In the genomic region with DNA sequence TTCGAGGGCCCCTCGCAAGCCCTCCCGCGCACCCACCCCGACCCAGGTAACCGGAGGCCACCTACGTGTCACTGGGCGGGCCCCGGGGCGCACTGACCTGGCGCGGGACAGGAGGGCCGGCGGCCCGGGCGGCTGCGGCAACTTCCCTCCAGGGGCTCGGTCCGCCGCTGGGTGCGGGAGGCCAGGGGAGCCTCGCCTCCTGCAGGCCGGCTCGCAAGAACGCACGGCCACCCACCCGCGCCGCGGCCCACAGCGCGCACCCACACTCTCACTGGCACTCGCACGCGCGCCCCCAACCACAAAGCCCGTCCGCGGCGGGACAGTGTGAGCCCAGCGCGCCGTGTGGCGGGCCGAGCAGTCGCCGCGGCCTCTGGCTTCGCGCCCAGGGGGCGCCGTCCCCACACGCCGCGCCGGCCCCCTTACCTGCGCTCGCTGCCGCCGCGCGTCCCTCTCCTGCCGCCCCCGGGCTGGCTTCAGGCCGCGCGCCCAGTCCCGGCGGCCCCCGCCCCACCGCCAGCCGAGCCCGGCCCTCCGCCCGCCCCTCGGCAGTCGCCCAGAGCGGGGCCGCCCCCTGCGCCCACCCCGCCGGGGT, we compare ENCODE assay signal across 9 cellular contexts. TPM values are rescaled to one million over a fixed set of nuclear protein-coding genes. Genes with fewer than 3 reads are reported as not detected.
DNase-seq lines count a peak whose midpoint lies in the region; ATAC-seq and TF ChIP-seq lines count a peak whose summit lies in the region.
"Had no signal": no experiment of that assay in that cellular context is flagged by ENCODE, and none has a peak within 500 bp of the region (broad histone marks: within the 10 kb centered on the region; RNA-seq: fewer than 3 reads in every experiment).

No MANE protein-coding gene starts in this region.

- no peak overlapping the region for H3K27ac Mint-ChIP-seq in activated CD8-positive, alpha-beta memory T cell treated with anti-CD3 and anti-CD28 coated beads, Interleukin-2, amount 10 ng/mL, durations not matched to agents 7 days and 5 days

- H3K9me3 ChIP-seq in ascending aorta (no peaks in the 10 kb centered on the region), iPS-18c (ENCODE audit: control insufficient read depth, insufficient read depth, low read length) (no peaks in the 10 kb centered on the region)

- peaks cover 30% of the 10 kb centered on the region for H3K27me3 Mint-ChIP-seq in activated CD8-positive, alpha-beta memory T cell treated with anti-CD3 and anti-CD28 coated beads, Interleukin-2, amount 10 ng/mL, durations not matched to agents 7 days and 5 days

- TF ChIP-seq CTCF in ascending aorta (IDR thresholded peaks at IDR 0.05) = peak in 2 of 3 experiments; percentile 5 to 19

- H3K4me1 ChIP-seq in ascending aorta = peaks cover 0 to 16% of the 10 kb centered on the region in 2 donors

- H3K36me3 ChIP-seq in ascending aorta = no peaks in the 10 kb centered on the region

- H3K9me3 Mint-ChIP-seq in activated CD8-positive, alpha-beta memory T cell treated with anti-CD3 and anti-CD28 coated beads, Interleukin-2, amount 10 ng/mL, durations not matched to agents 7 days and 5 days (ENCODE audit: low read depth) = no peaks in the 10 kb centered on the region

- CTCF ChIA-PET in activated CD8-positive, alpha-beta memory T cell treated with anti-CD3 and anti-CD28 coated beads, Interleukin-2, amount 10 ng/mL, durations not matched to agents 7 days and 5 days (lab: Charles Lee) = no interaction called here

- peaks cover 1% of the 10 kb centered on the region for H3K36me3 Mint-ChIP-seq in activated CD8-positive, alpha-beta memory T cell treated with anti-CD3 and anti-CD28 coated beads, Interleukin-2, amount 10 ng/mL, durations not matched to agents 7 days and 5 days

- peaks cover 8% of the 10 kb centered on the region for H3K4me1 Mint-ChIP-seq in activated CD8-positive, alpha-beta memory T cell treated with anti-CD3 and anti-CD28 coated beads, Interleukin-2, amount 10 ng/mL, durations not matched to agents 7 days and 5 days

- H3K4me3 Mint-ChIP-seq in activated CD8-positive, alpha-beta memory T cell treated with anti-CD3 and anti-CD28 coated beads, Interleukin-2, amount 10 ng/mL, durations not matched to agents 7 days and 5 days = no peak overlapping the region

- DNase-seq in DMS153 treated with DMSO at 0.1 percent for 48 hours (lab: John Stamatoyannopoulos, UW; ENCODE audit: unreplicated experiment) = peak; percentile 17
- no peak for DNase-seq in DMS153 (lab: John Stamatoyannopoulos, UW)
- DNase-seq in HK-2 (ENCODE audit: unreplicated experiment) = peak; percentile 63
- peak in 1 of 2 donors; percentile 65 for DNase-seq in ascending aorta (ENCODE audit: low spot score in 2 of 2)
- DNase-seq in activated CD8-positive, alpha-beta memory T cell treated with anti-CD3 and anti-CD28 coated beads, Interleukin-2, amount 10 ng/mL, durations not matched to agents 7 days and 5 days = no peak

- intact Hi-C loops in ascending aorta (cut with DNase I) = loop anchor here (1.0 to 5.0 kb wide), 6 partner anchors 41 to 401 kb away; no protein-coding TSS in a partner anchor

- H3K27ac ChIP-seq in ascending aorta = peak overlapping the region; percentile 92 to 95
- peak overlapping the region; percentile 57 to 96 (median 88) for H3K27ac ChIP-seq in skin epidermis

- no peak for ATAC-seq in HG02623 (IDR thresholded peaks at IDR 0.05; ENCODE audit: unreplicated experiment)
- no peak for ATAC-seq in activated CD8-positive, alpha-beta memory T cell treated with anti-CD3 and anti-CD28 coated beads, Interleukin-2, amount 10 ng/mL, durations not matched to agents 7 days and 5 days

- H3K27me3 ChIP-seq in ascending aorta = no peaks in the 10 kb centered on the region

- peak overlapping the region; percentile 73 to 81 for H3K4me3 ChIP-seq in ascending aorta
- peak overlapping the region; percentile 69 for H3K4me3 ChIP-seq in iPS-18c (ENCODE audit: insufficient read depth, low read depth, low read length)
- H3K4me3 ChIP-seq in skin epidermis = peak overlapping the region; percentile 47 to 73 (median 54)

RNA-seq across cellular contexts. Expression of a gene that starts 0.4 kb away (rescaled TPM):
- 35.4 TPM for total RNA-seq in ascending aorta
- not detected for total RNA-seq in activated CD8-positive, alpha-beta memory T cell treated with anti-CD3 and anti-CD28 coated beads, Interleukin-2, amount 10 ng/mL, durations not matched to agents 7 days and 5 days
- total RNA-seq: activated CD8-positive, alpha-beta memory T cell treated with anti-CD3 and anti-CD28 coated beads for 36 hours had no signal

Comparison
In these comparisons a context has a peak if more than half of its experiments do, and no peak if none do; other contexts are left out.
1. DNase-seq: peak in DMS153 treated with DMSO at 0.1 percent for 48 hours (single experiment) and HK-2 (single experiment); none in DMS153 (single experiment) and activated CD8-positive, alpha-beta memory T cell treated with anti-CD3 and anti-CD28 coated beads, Interleukin-2, amount 10 ng/mL, durations not matched to agents 7 days and 5 days (single experiment).
2. RNA of a gene that starts 0.4 kb away (total RNA-seq): 35.4 TPM in ascending aorta (single experiment); not detected in activated CD8-positive, alpha-beta memory T cell treated with anti-CD3 and anti-CD28 coated beads, Interleukin-2, amount 10 ng/mL, durations not matched to agents 7 days and 5 days; every median in the first group is over 10 times any median in the second.
3. Peak in every context shown above with its lines, with median percentiles within 50 percentile points of each other: H3K4me3 ChIP-seq.